11 cellular contexts compared by ENCODE assay signal in genomic region chr6:158662607-158663464, GRCh38. TPM values are rescaled to one million over a fixed set of nuclear protein-coding genes. Genes with fewer than 3 reads are reported as not detected.
A peak's percentile ranks its signal among the peaks of the same experiment; 100 is the strongest.
DNase-seq lines count a peak whose midpoint lies in the region; ATAC-seq and TF ChIP-seq lines count a peak whose summit lies in the region.
"Had no signal": no experiment of that assay in that cellular context is flagged by ENCODE, and none has a peak within 500 bp of the region (broad histone marks: within the 10 kb centered on the region; RNA-seq: fewer than 3 reads in every experiment).

No MANE protein-coding gene starts in this region.

- DNase-seq in DMS153 treated with DMSO at 0.1 percent for 48 hours (lab: John Stamatoyannopoulos, UW; ENCODE audit: unreplicated experiment) (peak; percentile 58), DMS153 (lab: John Stamatoyannopoulos, UW) (no peak), PC-3 (peak; percentile 24), fibroblast of villous mesenchyme (ENCODE audit: low read depth) (peak; percentile 72), sigmoid colon (peak; percentile 58), RWPE1 (ENCODE audit: low spot score) (no peak)
- DNase-seq: 8988T; erythroblast; stimulated activated CD4-positive, alpha-beta T cell treated with anti-CD3 and anti-CD28 coated beads, Interleukin-4, amount 100 ng/mL, for 4 hours had no signal

- H3K9me2 ChIP-seq in PC-3 (replicated peaks; ENCODE audit: low read length), result no peaks in the 10 kb centered on the region

- H3F3A ChIP-seq in PC-3 (ENCODE audit: low read length, unreplicated experiment), result no peaks in the 10 kb centered on the region

- H4K20me1 ChIP-seq in PC-3 (ENCODE audit: low read length), result no peaks in the 10 kb centered on the region

- CTCF ChIA-PET in PC-3 (lab: Charles Lee), result interaction anchor here (0.5 to 0.9 kb wide), 2 partner anchors 29 to 442 kb away, joined by 4 to 5 read pairs; no protein-coding TSS in a partner anchor
- CTCF ChIA-PET in RWPE1 (lab: Yijun Ruan, JAX), result interaction anchor here (0.6 to 1.5 kb wide), 4 partner anchors 15 to 448 kb away, joined by 3 to 6 read pairs (median 4); no protein-coding TSS in a partner anchor

- no peak for TF ChIP-seq POLR2A in sigmoid colon (IDR thresholded peaks at IDR 0.05)

- ATAC-seq in PC-3 (peak; percentile 80), GM21529 (IDR thresholded peaks at IDR 0.05; ENCODE audit: unreplicated experiment) (no peak), HG02884 (IDR thresholded peaks at IDR 0.05; ENCODE audit: unreplicated experiment) (no peak)

- no peaks in the 10 kb centered on the region for H3K9me3 ChIP-seq in PC-3 (ENCODE audit: low read length)
- no peaks in the 10 kb centered on the region for H3K9me3 ChIP-seq in sigmoid colon

- no peaks in the 10 kb centered on the region for H3K36me3 ChIP-seq in PC-3 (ENCODE audit: low read depth, low read length)
- H3K36me3 ChIP-seq in sigmoid colon, result no peaks in the 10 kb centered on the region

- TF ChIP-seq CTCF in PC-3 (conservative IDR thresholded peaks at IDR 0.05; ENCODE audit: low read depth, low read length) (no peak), fibroblast of villous mesenchyme (IDR thresholded peaks at IDR 0.05; ENCODE audit: insufficient read depth, low read depth, low read length) (no peak), sigmoid colon (IDR thresholded peaks at IDR 0.05) (no peak), RWPE1 (conservative IDR thresholded peaks at IDR 0.05; ENCODE audit: low read depth) (no peak)

- H3K79me2 ChIP-seq in PC-3 (ENCODE audit: low read length), result no peaks in the 10 kb centered on the region

- WGBS in sigmoid colon, 2 donors, result 64 to 77% methylated on average over 24 of the region's 24 CpGs

- H3K9ac ChIP-seq in PC-3 (ENCODE audit: low read length), result no peak overlapping the region

- H3K27me3 ChIP-seq in PC-3 (ENCODE audit: low read length), result no peaks in the 10 kb centered on the region
- H3K27me3 ChIP-seq in sigmoid colon, result no peaks in the 10 kb centered on the region

- H3K4me1 ChIP-seq in PC-3 (ENCODE audit: insufficient read depth, low read length), result peaks cover 15% of the 10 kb centered on the region
- peaks cover 0 to 17% (median 3%) of the 10 kb centered on the region in 4 donors for H3K4me1 ChIP-seq in sigmoid colon

- H3K4me2 ChIP-seq in PC-3 (ENCODE audit: low read length), result peak overlapping the region; percentile 74

- peak overlapping the region; percentile 82 for H2AFZ ChIP-seq in PC-3 (ENCODE audit: low read length)

- POLR2A ChIA-PET in PC-3 (lab: Charles Lee; ENCODE audit: unreplicated experiment) (interaction anchor here (0.6 kb wide), 3 partner anchors 18 to 1064 kb away, joined by 3 to 17 read pairs (median 4); partner anchors contain the start of genes DYNLT1 and WTAP), RWPE1 (lab: Yijun Ruan, JAX; ENCODE audit: low non-redundant PET) (no interaction called here)

- H3K27ac ChIP-seq in PC-3 (ENCODE audit: low read length), result no peak overlapping the region
- peak overlapping the region; percentile 54 to 74 (median 65) for H3K27ac ChIP-seq in sigmoid colon
- H3K27ac ChIP-seq in RWPE1, result no peak overlapping the region

- no peak for TF ChIP-seq EP300 in sigmoid colon (IDR thresholded peaks at IDR 0.05)

- intact Hi-C loops in PC-3 (cut with micrococcal nuclease) (no loop called here), sigmoid colon (cut with DNase I) (no loop called here)

- BruUV-seq in PC-3 (replicated peaks; lab: Mats Ljungman, UMichigan), result no TSS peak

- H3K4me3 ChIP-seq in PC-3 (ENCODE audit: low read length) (peak overlapping the region; percentile 57), fibroblast of villous mesenchyme (ENCODE audit: low read depth, low read length) (no peak overlapping the region), sigmoid colon (peak overlapping the region in 3 of 4 donors; percentile 25 to 38 (median 32))

RNA-seq across cellular contexts. Expression of gene SYTL3, which starts 13.0 kb away (rescaled TPM):
- total RNA-seq in PC-3 (2014; rRNA removed), result 1.7 and 1.8 TPM in 2 replicates
- total RNA-seq in fibroblast of villous mesenchyme, result 1.3 and 1.7 TPM in 2 replicates
- 1 to 10 TPM; 3.1 to 4.3 (median 3.6) TPM for total RNA-seq in sigmoid colon
- 1 to 10 TPM; 1.6 to 6.9 (median 1.8) TPM for polyA plus RNA-seq in sigmoid colon

RNA-seq across cellular contexts. Expression of gene DYNLT1, which starts 18.3 kb away (rescaled TPM):
- total RNA-seq in PC-3 (2014; rRNA removed) (35.0 and 50.5 TPM in 2 replicates), fibroblast of villous mesenchyme (99.9 and 114 TPM in 2 replicates), sigmoid colon (100 to 1,000 TPM in 3 of 4 donors, 10 to 100 TPM in 1; 68.7 to 118 (median 105) TPM)
- 100 to 1,000 TPM; 231 to 457 (median 332) TPM for polyA plus RNA-seq in sigmoid colon

Comparison
In these comparisons a context has a peak if more than half of its experiments do, and no peak if none do; other contexts are left out.
1. DNase-seq: peak in DMS153 treated with DMSO at 0.1 percent for 48 hours (single experiment), PC-3 (single experiment), fibroblast of villous mesenchyme (single experiment) and sigmoid colon (single experiment); none in DMS153 (single experiment) and RWPE1 (single experiment).
2. H3K27ac ChIP-seq: peak in sigmoid colon (4 of 4); none in PC-3 (single experiment) and RWPE1 (single experiment).